In the genomic region with DNA sequence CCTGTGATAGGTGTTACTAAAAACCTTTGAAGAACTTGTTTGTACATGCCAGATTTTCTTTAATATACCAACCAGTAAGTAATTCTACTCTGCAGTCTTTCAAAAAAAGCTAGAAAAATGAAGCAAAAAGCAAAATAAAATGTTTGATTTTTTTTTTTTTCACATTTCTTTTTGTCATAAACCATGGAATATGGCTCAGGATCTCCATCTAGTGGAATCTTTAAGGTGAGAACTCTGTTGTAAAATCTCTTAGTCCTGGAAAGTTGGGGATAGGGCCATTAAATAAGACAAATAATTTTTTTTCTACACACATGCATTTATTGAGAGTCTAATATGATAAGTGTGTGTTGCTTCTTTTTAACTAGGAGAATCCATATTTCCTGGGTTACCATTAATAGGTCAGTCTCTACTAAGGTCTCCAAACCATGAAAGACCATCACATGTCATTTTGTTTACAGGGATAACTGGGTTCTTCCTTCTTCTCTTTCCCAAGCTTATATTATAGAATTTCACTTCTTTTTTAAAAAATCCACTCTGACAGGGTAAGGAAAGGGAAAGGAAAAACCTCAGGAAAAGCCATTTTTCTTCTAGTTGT, we compare ENCODE assay signal across 10 cellular contexts.
DNase-seq lines count a peak whose midpoint lies in the region; ATAC-seq and TF ChIP-seq lines count a peak whose summit lies in the region.
"Had no signal": no experiment of that assay in that cellular context is flagged by ENCODE, and none has a peak within 500 bp of the region (broad histone marks: within the 10 kb centered on the region; RNA-seq: fewer than 3 reads in every experiment).

No MANE protein-coding gene starts in this region.

- no peak overlapping the region for H3K27ac ChIP-seq in cardiac muscle cell
- H3K27ac ChIP-seq in right cardiac atrium (ENCODE audit: low read length) = no peak overlapping the region
- no peak overlapping the region for H3K27ac ChIP-seq in upper lobe of right lung
- H3K27ac ChIP-seq: esophagus squamous epithelium had no signal

- H3K4me3 ChIP-seq in cardiac muscle cell (no peak overlapping the region), right cardiac atrium (ENCODE audit: low read length) (no peak overlapping the region), fibroblast of pulmonary artery (replicated peaks; ENCODE audit: low read depth, low read length) (no peak overlapping the region), upper lobe of right lung (no peak overlapping the region)
- H3K4me3 ChIP-seq: esophagus squamous epithelium had no signal

- H3K4me1 ChIP-seq in cardiac muscle cell (ENCODE audit: low read depth) (no peaks in the 10 kb centered on the region), right cardiac atrium (ENCODE audit: control insufficient read depth, insufficient read depth, low read length) (no peaks in the 10 kb centered on the region), upper lobe of right lung (no peaks in the 10 kb centered on the region)
- H3K4me1 ChIP-seq: esophagus squamous epithelium had no signal

- H3K27me3 ChIP-seq in cardiac muscle cell = no peaks in the 10 kb centered on the region
- no peaks in the 10 kb centered on the region for H3K27me3 ChIP-seq in right cardiac atrium (ENCODE audit: control insufficient read depth, insufficient read depth)
- no peaks in the 10 kb centered on the region for H3K27me3 ChIP-seq in upper lobe of right lung
- H3K27me3 ChIP-seq: esophagus squamous epithelium had no signal

- H3K36me3 ChIP-seq in cardiac muscle cell (no peaks in the 10 kb centered on the region), upper lobe of right lung (no peaks in the 10 kb centered on the region)
- H3K36me3 ChIP-seq: esophagus squamous epithelium had no signal

- DNase-seq in cardiac muscle cell (ENCODE audit: low read depth in 1 of 2, low spot score in 1 of 2) = peak in 1 of 2 donors; percentile 50
- DNase-seq in right cardiac atrium = no peak
- peak; percentile 21 for DNase-seq in OCI-M1 (lab: John Stamatoyannopoulos, UW)
- peak; percentile 45 for DNase-seq in fibroblast of pulmonary artery (ENCODE audit: low read depth)
- no peak for DNase-seq in upper lobe of right lung
- no peak for DNase-seq in RPMI8226
- DNase-seq in NCI-H1048 (lab: John Stamatoyannopoulos, UW) = no peak
- DNase-seq in activated effector memory CD4-positive, alpha-beta T cell treated with anti-CD3 and anti-CD28 coated beads, Interleukin-2, amount 50 U/mL, for 16 hours = no peak
- DNase-seq: esophagus squamous epithelium, GOT3 had no signal

- no peak for ATAC-seq in right cardiac atrium
- no peak for ATAC-seq in upper lobe of right lung

- no peaks in the 10 kb centered on the region for H3K9me3 ChIP-seq in cardiac muscle cell (ENCODE audit: low read depth)
- H3K9me3 ChIP-seq in right cardiac atrium (ENCODE audit: control insufficient read depth, low read length) = no peaks in the 10 kb centered on the region
- no peaks in the 10 kb centered on the region for H3K9me3 ChIP-seq in upper lobe of right lung
- H3K9me3 ChIP-seq: esophagus squamous epithelium had no signal

- TF ChIP-seq CTCF in cardiac muscle cell (IDR thresholded peaks at IDR 0.05; ENCODE audit: low read depth, low read length) (peak; percentile 52), fibroblast of pulmonary artery (IDR thresholded peaks at IDR 0.05; ENCODE audit: low read length, missing control alignments) (peak; percentile 48), upper lobe of right lung (IDR thresholded peaks at IDR 0.05) (peak; percentile 37)

- intact Hi-C loops in right cardiac atrium (cut with DNase I) = no loop called here
- intact Hi-C loops in upper lobe of right lung (cut with DNase I) = no loop called here

Comparison
In these comparisons a context has a peak if more than half of its experiments do, and no peak if none do; other contexts are left out.
1. DNase-seq: peak in OCI-M1 (single experiment) and fibroblast of pulmonary artery (single experiment); none in right cardiac atrium (0 of 3), upper lobe of right lung (single experiment), RPMI8226 (single experiment), NCI-H1048 (single experiment) and activated effector memory CD4-positive, alpha-beta T cell treated with anti-CD3 and anti-CD28 coated beads, Interleukin-2, amount 50 U/mL, for 16 hours (single experiment).
2. Peak in every context shown above with its lines, with median percentiles within 50 percentile points of each other: CTCF ChIP-seq.